In the genomic region with DNA sequence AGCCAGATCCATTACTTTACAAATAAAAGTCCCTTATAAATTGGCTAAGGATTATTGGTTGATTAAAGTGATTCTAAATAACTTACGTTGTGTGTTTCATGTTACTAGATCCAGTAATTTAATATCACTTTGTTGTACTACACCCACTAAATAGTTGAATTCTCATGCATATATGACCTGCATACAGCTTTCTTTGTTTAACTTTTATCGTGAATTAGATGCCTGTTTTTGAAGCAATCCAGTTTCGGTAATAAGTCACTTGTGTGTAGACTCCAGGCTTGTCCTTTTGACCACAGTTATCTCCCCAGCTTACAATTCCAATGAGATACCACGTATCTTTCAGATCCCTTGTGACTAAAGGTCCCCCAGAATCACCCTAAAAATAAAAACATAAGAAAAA, we compare ENCODE assay signal across 1 cellular context.
TF ChIP-seq lines count a peak whose summit lies in the region.

No MANE protein-coding gene starts in this region.

TF ChIP-seq in GM23338, 12 proteins besides CTCF, POLR2A, EP300 and RAD21 (continued from another document):
- TF ChIP-seq, protein P1, sequence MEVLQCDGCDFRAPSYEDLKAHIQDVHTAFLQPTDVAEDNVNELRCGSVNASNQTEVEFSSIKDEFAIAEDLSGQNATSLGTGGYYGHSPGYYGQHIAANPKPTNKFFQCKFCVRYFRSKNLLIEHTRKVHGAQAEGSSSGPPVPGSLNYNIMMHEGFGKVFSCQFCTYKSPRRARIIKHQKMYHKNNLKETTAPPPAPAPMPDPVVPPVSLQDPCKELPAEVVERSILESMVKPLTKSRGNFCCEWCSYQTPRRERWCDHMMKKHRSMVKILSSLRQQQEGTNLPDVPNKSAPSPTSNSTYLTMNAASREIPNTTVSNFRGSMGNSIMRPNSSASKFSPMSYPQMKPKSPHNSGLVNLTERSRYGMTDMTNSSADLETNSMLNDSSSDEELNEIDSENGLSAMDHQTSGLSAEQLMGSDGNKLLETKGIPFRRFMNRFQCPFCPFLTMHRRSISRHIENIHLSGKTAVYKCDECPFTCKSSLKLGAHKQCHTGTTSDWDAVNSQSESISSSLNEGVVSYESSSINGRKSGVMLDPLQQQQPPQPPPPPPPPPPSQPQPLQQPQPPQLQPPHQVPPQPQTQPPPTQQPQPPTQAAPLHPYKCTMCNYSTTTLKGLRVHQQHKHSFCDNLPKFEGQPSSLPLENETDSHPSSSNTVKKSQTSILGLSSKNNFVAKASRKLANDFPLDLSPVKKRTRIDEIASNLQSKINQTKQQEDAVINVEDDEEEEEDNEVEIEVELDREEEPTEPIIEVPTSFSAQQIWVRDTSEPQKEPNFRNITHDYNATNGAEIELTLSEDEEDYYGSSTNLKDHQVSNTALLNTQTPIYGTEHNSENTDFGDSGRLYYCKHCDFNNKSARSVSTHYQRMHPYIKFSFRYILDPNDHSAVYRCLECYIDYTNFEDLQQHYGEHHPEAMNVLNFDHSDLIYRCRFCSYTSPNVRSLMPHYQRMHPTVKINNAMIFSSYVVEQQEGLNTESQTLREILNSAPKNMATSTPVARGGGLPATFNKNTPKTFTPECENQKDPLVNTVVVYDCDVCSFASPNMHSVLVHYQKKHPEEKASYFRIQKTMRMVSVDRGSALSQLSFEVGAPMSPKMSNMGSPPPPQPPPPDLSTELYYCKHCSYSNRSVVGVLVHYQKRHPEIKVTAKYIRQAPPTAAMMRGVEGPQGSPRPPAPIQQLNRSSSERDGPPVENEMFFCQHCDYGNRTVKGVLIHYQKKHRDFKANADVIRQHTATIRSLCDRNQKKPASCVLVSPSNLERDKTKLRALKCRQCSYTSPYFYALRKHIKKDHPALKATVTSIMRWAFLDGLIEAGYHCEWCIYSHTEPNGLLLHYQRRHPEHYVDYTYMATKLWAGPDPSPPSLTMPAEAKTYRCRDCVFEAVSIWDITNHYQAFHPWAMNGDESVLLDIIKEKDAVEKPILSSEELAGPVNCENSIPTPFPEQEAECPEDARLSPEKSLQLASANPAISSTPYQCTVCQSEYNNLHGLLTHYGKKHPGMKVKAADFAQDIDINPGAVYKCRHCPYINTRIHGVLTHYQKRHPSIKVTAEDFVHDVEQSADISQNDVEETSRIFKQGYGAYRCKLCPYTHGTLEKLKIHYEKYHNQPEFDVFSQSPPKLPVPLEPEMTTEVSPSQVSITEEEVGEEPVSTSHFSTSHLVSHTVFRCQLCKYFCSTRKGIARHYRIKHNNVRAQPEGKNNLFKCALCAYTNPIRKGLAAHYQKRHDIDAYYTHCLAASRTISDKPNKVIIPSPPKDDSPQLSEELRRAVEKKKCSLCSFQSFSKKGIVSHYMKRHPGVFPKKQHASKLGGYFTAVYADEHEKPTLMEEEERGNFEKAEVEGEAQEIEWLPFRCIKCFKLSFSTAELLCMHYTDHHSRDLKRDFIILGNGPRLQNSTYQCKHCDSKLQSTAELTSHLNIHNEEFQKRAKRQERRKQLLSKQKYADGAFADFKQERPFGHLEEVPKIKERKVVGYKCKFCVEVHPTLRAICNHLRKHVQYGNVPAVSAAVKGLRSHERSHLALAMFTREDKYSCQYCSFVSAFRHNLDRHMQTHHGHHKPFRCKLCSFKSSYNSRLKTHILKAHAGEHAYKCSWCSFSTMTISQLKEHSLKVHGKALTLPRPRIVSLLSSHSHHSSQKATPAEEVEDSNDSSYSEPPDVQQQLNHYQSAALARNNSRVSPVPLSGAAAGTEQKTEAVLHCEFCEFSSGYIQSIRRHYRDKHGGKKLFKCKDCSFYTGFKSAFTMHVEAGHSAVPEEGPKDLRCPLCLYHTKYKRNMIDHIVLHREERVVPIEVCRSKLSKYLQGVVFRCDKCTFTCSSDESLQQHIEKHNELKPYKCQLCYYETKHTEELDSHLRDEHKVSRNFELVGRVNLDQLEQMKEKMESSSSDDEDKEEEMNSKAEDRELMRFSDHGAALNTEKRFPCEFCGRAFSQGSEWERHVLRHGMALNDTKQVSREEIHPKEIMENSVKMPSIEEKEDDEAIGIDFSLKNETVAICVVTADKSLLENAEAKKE (CRISPR knock-in tag; IDR thresholded peaks at IDR 0.05), result no peak
- TF ChIP-seq NANOG (IDR thresholded peaks at IDR 0.05; ENCODE audit: borderline replicate concordance) (no peak), CREB1 (CRISPR knock-in tag; IDR thresholded peaks at IDR 0.05; ENCODE audit: low read depth) (no peak), EZH2phosphoT487 (IDR thresholded peaks at IDR 0.05; ENCODE audit: unreplicated experiment) (no peak), ZNF114 (CRISPR knock-in tag; IDR thresholded peaks at IDR 0.05) (no peak), POLR2AphosphoS5 (IDR thresholded peaks at IDR 0.05; ENCODE audit: low read depth) (no peak), EZH2 (IDR thresholded peaks at IDR 0.05; ENCODE audit: low read depth, unreplicated experiment) (no peak), STAT1 (IDR thresholded peaks at IDR 0.05; ENCODE audit: unreplicated experiment) (no peak)
- TF ChIP-seq, protein P2, sequence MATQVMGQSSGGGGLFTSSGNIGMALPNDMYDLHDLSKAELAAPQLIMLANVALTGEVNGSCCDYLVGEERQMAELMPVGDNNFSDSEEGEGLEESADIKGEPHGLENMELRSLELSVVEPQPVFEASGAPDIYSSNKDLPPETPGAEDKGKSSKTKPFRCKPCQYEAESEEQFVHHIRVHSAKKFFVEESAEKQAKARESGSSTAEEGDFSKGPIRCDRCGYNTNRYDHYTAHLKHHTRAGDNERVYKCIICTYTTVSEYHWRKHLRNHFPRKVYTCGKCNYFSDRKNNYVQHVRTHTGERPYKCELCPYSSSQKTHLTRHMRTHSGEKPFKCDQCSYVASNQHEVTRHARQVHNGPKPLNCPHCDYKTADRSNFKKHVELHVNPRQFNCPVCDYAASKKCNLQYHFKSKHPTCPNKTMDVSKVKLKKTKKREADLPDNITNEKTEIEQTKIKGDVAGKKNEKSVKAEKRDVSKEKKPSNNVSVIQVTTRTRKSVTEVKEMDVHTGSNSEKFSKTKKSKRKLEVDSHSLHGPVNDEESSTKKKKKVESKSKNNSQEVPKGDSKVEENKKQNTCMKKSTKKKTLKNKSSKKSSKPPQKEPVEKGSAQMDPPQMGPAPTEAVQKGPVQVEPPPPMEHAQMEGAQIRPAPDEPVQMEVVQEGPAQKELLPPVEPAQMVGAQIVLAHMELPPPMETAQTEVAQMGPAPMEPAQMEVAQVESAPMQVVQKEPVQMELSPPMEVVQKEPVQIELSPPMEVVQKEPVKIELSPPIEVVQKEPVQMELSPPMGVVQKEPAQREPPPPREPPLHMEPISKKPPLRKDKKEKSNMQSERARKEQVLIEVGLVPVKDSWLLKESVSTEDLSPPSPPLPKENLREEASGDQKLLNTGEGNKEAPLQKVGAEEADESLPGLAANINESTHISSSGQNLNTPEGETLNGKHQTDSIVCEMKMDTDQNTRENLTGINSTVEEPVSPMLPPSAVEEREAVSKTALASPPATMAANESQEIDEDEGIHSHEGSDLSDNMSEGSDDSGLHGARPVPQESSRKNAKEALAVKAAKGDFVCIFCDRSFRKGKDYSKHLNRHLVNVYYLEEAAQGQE (IDR thresholded peaks at IDR 0.05; ENCODE audit: unreplicated experiment), result no peak
